ENCODE assay signal across 23 cellular contexts in genomic region chr15:38247336-38247735, GRCh38. TPM values are rescaled to one million over a fixed set of nuclear protein-coding genes. Genes with fewer than 3 reads are reported as not detected.
"Had no signal": no experiment of that assay in that cellular context is flagged by ENCODE, and none has a peak within 500 bp of the region (broad histone marks: within the 10 kb centered on the region; RNA-seq: fewer than 3 reads in every experiment).

No MANE protein-coding gene starts in this region.

- H3K9me3 ChIP-seq: gastroesophageal sphincter, right lobe of liver, thoracic aorta had no signal

- DNase-seq: activated CD4-positive, alpha-beta T cell treated with anti-CD3 and anti-CD28 coated beads for 4 hours; activated CD4-positive, alpha-beta T cell treated with anti-CD3 and anti-CD28 coated beads, Interleukin-2, amount 50 U/mL, for 4 hours; activated naive CD4-positive, alpha-beta T cell; activated T-cell treated with anti-CD3 and anti-CD28 coated beads for 4 hours; activated T-cell treated with anti-CD3 and anti-CD28 coated beads, Interleukin-2, amount 50 U/mL, for 72 hours; anterior cingulate cortex; effector CD8-positive, alpha-beta T cell; islet precursor cell; left ventricle myocardium superior; midbrain; naive thymus-derived CD4-positive, alpha-beta T cell; right lobe of liver; stimulated activated CD4-positive, alpha-beta T cell treated with anti-CD3 and anti-CD28 coated beads, Interleukin-12 subunit alpha, Interleukin-12 subunit beta, amount 100 ng/mL, for 4 hours; stimulated activated CD4-positive, alpha-beta T cell treated with anti-CD3 and anti-CD28 coated beads, Interleukin-4, amount 100 ng/mL, for 1 hour; stimulated activated naive CD8-positive, alpha-beta T cell treated with anti-CD3 and anti-CD28 coated beads, Interleukin-15, Interleukin-2, amounts not matched to agents 100 U/mL and 50 U/mL, for 24 hours; T-helper 9 cell; trophoblast cell had no signal

- H3K4me3 ChIP-seq: gastroesophageal sphincter, hepatocyte, right lobe of liver, skin epidermis, thoracic aorta had no signal

- ATAC-seq: activated naive CD4-positive, alpha-beta T cell treated with anti-CD3 and anti-CD28 coated beads, Interleukin-2, amount 50 U/mL, for 72 hours; activated T-cell treated with anti-CD3 and anti-CD28 coated beads, Interleukin-2, amount 50 U/mL, for 72 hours; gastroesophageal sphincter; left ventricle myocardium superior; naive thymus-derived CD4-positive, alpha-beta T cell; stimulated activated naive CD8-positive, alpha-beta T cell treated with anti-CD3 and anti-CD28 coated beads, Interleukin-15, Interleukin-2, amounts not matched to agents 100 U/mL and 50 U/mL, for 24 hours had no signal

- H3K27me3 ChIP-seq: gastroesophageal sphincter, hepatocyte, right lobe of liver had no signal

- H3K36me3 ChIP-seq: gastroesophageal sphincter, right lobe of liver, thoracic aorta had no signal

- H3K27ac ChIP-seq: gastroesophageal sphincter, hepatocyte, right lobe of liver, skin epidermis, thoracic aorta, VCaP had no signal

RNA-seq across cellular contexts. Expression of gene SPRED1, which starts 5.3 kb away (rescaled TPM):
- polyA plus RNA-seq: naive thymus-derived CD4-positive, alpha-beta T cell had no signal
